In the genomic region with DNA sequence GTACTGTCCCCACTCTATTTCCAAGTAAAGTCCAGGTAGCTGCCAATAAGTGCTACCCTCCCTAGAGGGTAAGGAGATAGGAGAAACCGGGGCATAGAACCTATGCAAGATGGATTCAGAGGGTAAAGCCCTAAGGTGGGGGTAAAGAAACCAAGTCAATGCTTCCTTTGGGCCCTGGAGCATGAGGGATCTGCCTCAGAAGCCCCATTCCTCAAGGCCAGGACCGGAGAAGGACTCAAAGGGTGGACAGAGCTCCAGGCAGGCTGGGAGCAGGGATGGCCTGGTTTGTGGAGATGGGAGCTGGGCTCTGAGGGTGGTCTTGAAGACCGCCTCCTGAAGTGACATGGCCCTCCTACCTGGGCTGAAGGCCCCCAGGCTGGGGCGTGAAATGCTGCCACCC, we compare ENCODE assay signal across 12 cellular contexts. TPM values are rescaled to one million over a fixed set of nuclear protein-coding genes. Genes with fewer than 3 reads are reported as not detected.
DNase-seq lines count a peak whose midpoint lies in the region; ATAC-seq and TF ChIP-seq lines count a peak whose summit lies in the region.
"Had no signal": no experiment of that assay in that cellular context is flagged by ENCODE, and none has a peak within 500 bp of the region (broad histone marks: within the 10 kb centered on the region; RNA-seq: fewer than 3 reads in every experiment).

No MANE protein-coding gene starts in this region.

- DNase-seq in Caco-2 (no peak), fibroblast of villous mesenchyme (ENCODE audit: low read depth) (no peak), retinal pigment epithelial cell (ENCODE audit: low read depth) (no peak), EL (no peak), T-helper 2 cell (no peak), aorta (no peak)
- DNase-seq: activated naive CD8-positive, alpha-beta T cell treated with anti-CD3 and anti-CD28 coated beads, Interleukin-2, amount 50 U/mL, for 24 hours; NCI-H1048; NCI-H774 had no signal

- POLR2A ChIA-PET in Caco-2 (lab: Charles Lee) = no interaction called here

- ATAC-seq in HG03378 (IDR thresholded peaks at IDR 0.05; ENCODE audit: unreplicated experiment) (no peak), aorta (ENCODE audit: low FRiP score) (no peak)
- ATAC-seq: activated naive CD8-positive, alpha-beta T cell treated with anti-CD3 and anti-CD28 coated beads, Interleukin-2, amount 50 U/mL, for 24 hours had no signal

- CTCF ChIA-PET in Caco-2 (lab: Charles Lee) = interaction anchor here (1.9 kb wide), 1 partner anchor 70 kb away, joined by 6 read pairs; no protein-coding TSS in a partner anchor

- H3K9me3 ChIP-seq in Caco-2 = no peaks in the 10 kb centered on the region
- no peaks in the 10 kb centered on the region for H3K9me3 ChIP-seq in aorta (ENCODE audit: control insufficient read depth, low read length)

- H3K27ac Mint-ChIP-seq in Caco-2 (ENCODE audit: unreplicated experiment) = peak overlapping the region; percentile 76
- H3K27ac Mint-ChIP-seq: activated naive CD8-positive, alpha-beta T cell treated with anti-CD3 and anti-CD28 coated beads, Interleukin-2, amount 50 U/mL, for 24 hours; T-helper 1 cell treated with Interleukin-12 subunit alpha and Interleukin-12 subunit beta and Interleukin-4 antibody, amounts not matched to agents 30 μg/mL and 1 μg/mL, for 36 hours had no signal

- TF ChIP-seq CTCF in Caco-2 (IDR thresholded peaks at IDR 0.05; ENCODE audit: insufficient read depth in 1 of 2, low read depth in 1 of 2, low read length in 1 of 2, severe bottlenecking in 1 of 2, unreplicated experiment in 1 of 2) = no peak
- TF ChIP-seq CTCF in WI38 (IDR thresholded peaks at IDR 0.05; ENCODE audit: low read depth, low read length) = no peak
- no peak for TF ChIP-seq CTCF in fibroblast of villous mesenchyme (IDR thresholded peaks at IDR 0.05; ENCODE audit: insufficient read depth, low read depth, low read length)
- TF ChIP-seq CTCF in retinal pigment epithelial cell (conservative IDR thresholded peaks at IDR 0.05; ENCODE audit: low read depth, low read length) = no peak

- 92 to 96% methylated on average over 4 of the region's 4 CpGs for WGBS in aorta, 2 donors

- no peaks in the 10 kb centered on the region for H3K9me3 Mint-ChIP-seq in Caco-2 (ENCODE audit: unreplicated experiment)
- H3K9me3 Mint-ChIP-seq: activated naive CD8-positive, alpha-beta T cell treated with anti-CD3 and anti-CD28 coated beads, Interleukin-2, amount 50 U/mL, for 24 hours; T-helper 1 cell treated with Interleukin-12 subunit alpha and Interleukin-12 subunit beta and Interleukin-4 antibody, amounts not matched to agents 30 μg/mL and 1 μg/mL, for 36 hours had no signal

- peaks cover 11% of the 10 kb centered on the region for H3K4me1 Mint-ChIP-seq in Caco-2 (ENCODE audit: low read depth, unreplicated experiment)

- intact Hi-C loops in Caco-2 (cut with micrococcal nuclease; ENCODE audit: unreplicated experiment) = no loop called here
- intact Hi-C loops in aorta (cut with DNase I) = no loop called here

- H3K4me1 ChIP-seq in Caco-2 = peaks cover 58% of the 10 kb centered on the region
- H3K4me1 ChIP-seq in aorta (ENCODE audit: control insufficient read depth in 1 of 2, insufficient read depth in 2 of 2, low read length in 2 of 2) = no peaks in the 10 kb centered on the region

- H3K4me3 Mint-ChIP-seq in Caco-2 (ENCODE audit: unreplicated experiment) = peak overlapping the region; percentile 22
- H3K4me3 Mint-ChIP-seq: activated naive CD8-positive, alpha-beta T cell treated with anti-CD3 and anti-CD28 coated beads, Interleukin-2, amount 50 U/mL, for 24 hours; T-helper 1 cell treated with Interleukin-12 subunit alpha and Interleukin-12 subunit beta and Interleukin-4 antibody, amounts not matched to agents 30 μg/mL and 1 μg/mL, for 36 hours had no signal

- peaks cover 65% of the 10 kb centered on the region for H3K36me3 Mint-ChIP-seq in Caco-2 (ENCODE audit: insufficient read depth, unreplicated experiment)

- H3K27ac ChIP-seq in aorta (ENCODE audit: low read depth in 1 of 2, low read length in 2 of 2) = no peak overlapping the region

- no peaks in the 10 kb centered on the region for H3K27me3 Mint-ChIP-seq in Caco-2 (ENCODE audit: insufficient read depth, unreplicated experiment)

- no TSS peak for BruUV-seq in Caco-2 (replicated peaks; lab: Mats Ljungman, UMichigan)

- H3K36me3 ChIP-seq in Caco-2 (ENCODE audit: control insufficient read depth, insufficient read depth, low read length) (peaks cover 4% of the 10 kb centered on the region), aorta (ENCODE audit: control insufficient read depth in 1 of 2, insufficient read depth in 2 of 2, low read length in 1 of 2) (peaks cover 0 to 2% of the 10 kb centered on the region in 2 donors)

- H3K27me3 ChIP-seq in Caco-2 (replicated peaks; ENCODE audit: control insufficient read depth, insufficient read depth, low read length) (no peaks in the 10 kb centered on the region), aorta (ENCODE audit: control insufficient read depth in 1 of 2, insufficient read depth in 2 of 2, low read length in 1 of 2) (no peaks in the 10 kb centered on the region)

- no peak overlapping the region for H3K4me3 ChIP-seq in Caco-2 (ENCODE audit: low read depth, low read length)
- H3K4me3 ChIP-seq in WI38 (ENCODE audit: low read depth, low read length) = peak overlapping the region; percentile 20; the same call in 1 of the 2 replicates
- H3K4me3 ChIP-seq in fibroblast of villous mesenchyme (ENCODE audit: low read depth, low read length) = peak overlapping the region; percentile 32
- H3K4me3 ChIP-seq in retinal pigment epithelial cell (ENCODE audit: low read length) = peak overlapping the region; percentile 88
- no peak overlapping the region for H3K4me3 ChIP-seq in aorta (ENCODE audit: low read length in 2 of 2)

RNA-seq across cellular contexts. Expression of a gene that starts 3.9 kb away (rescaled TPM):
- total RNA-seq in Caco-2 (2022) (31.2 and 37.8 TPM in 2 replicates), fibroblast of villous mesenchyme (47.0 and 104 TPM in 2 replicates), aorta (10 to 100 TPM; 25.2 to 25.9 TPM)
- polyA plus RNA-seq in aorta = 1 to 10 TPM; 5.4 to 6.3 TPM

Comparison
In these comparisons a context has a peak if more than half of its experiments do, and no peak if none do; other contexts are left out.
1. H3K4me3 ChIP-seq: peak in WI38 (single experiment), fibroblast of villous mesenchyme (single experiment) and retinal pigment epithelial cell (single experiment); none in Caco-2 (single experiment) and aorta (0 of 2).